ENCODE assay signal across 9 cellular contexts in genomic region chr3:107752202-107752990, GRCh38.
DNase-seq lines count a peak whose midpoint lies in the region; FAIRE-seq and TF ChIP-seq lines count a peak whose summit lies in the region.
"Had no signal": no experiment of that assay in that cellular context is flagged by ENCODE, and none has a peak within 500 bp of the region (broad histone marks: within the 10 kb centered on the region; RNA-seq: fewer than 3 reads in every experiment).

No MANE protein-coding gene starts in this region.

- H3K4me2 ChIP-seq in mammary epithelial cell (ENCODE audit: insufficient read depth, low read depth, low read length) (no peak overlapping the region), mesenchymal stem cell (ENCODE audit: low read length, poor library complexity, severe bottlenecking) (no peak overlapping the region)

- FAIRE-seq in GM12892 (lab: Jason Lieb, UNC), result peak; percentile 53

- intact Hi-C loops in mammary epithelial cell (cut with micrococcal nuclease), result loop anchor here (2.0 kb wide), 1 partner anchor 518 kb away; no protein-coding TSS in a partner anchor

- no peak overlapping the region for H3K9ac ChIP-seq in mammary epithelial cell (ENCODE audit: insufficient read depth, low read length)
- H3K9ac ChIP-seq in mesenchymal stem cell (ENCODE audit: low read length), result no peak overlapping the region

- 85% methylated on average over 3 of the region's 3 CpGs for WGBS in mammary epithelial cell (ENCODE audit: low coverage, missing lambda C conversion rate)
- 96% methylated on average over 2 of the region's 3 CpGs for WGBS in mesenchymal stem cell

- no peak overlapping the region for H2BK5ac ChIP-seq in mesenchymal stem cell (ENCODE audit: low read depth, low read length, poor library complexity, severe bottlenecking)

- no peak overlapping the region for H4K91ac ChIP-seq in mesenchymal stem cell (ENCODE audit: low read length)

- no peaks in the 10 kb centered on the region for H3K79me2 ChIP-seq in mammary epithelial cell (ENCODE audit: insufficient read depth, low read length)

- H3K9me3 ChIP-seq in mammary epithelial cell (replicated peaks; ENCODE audit: insufficient read depth, low read length) (no peaks in the 10 kb centered on the region), mesenchymal stem cell (ENCODE audit: control insufficient read depth, low read length) (no peaks in the 10 kb centered on the region)
- H3K9me3 ChIP-seq: neutrophil had no signal

- no peak overlapping the region for H2BK12ac ChIP-seq in mesenchymal stem cell (ENCODE audit: low read length in 2 of 2)

- no peak overlapping the region for H3K14ac ChIP-seq in mesenchymal stem cell (ENCODE audit: low read length in 2 of 2)

- H3K27ac ChIP-seq in mammary epithelial cell (ENCODE audit: insufficient read depth, low read depth, low read length) (no peak overlapping the region), mesenchymal stem cell (ENCODE audit: low read length, poor library complexity, severe bottlenecking) (no peak overlapping the region)
- H3K27ac ChIP-seq: neutrophil had no signal

- no peaks in the 10 kb centered on the region for H3K27me3 ChIP-seq in mammary epithelial cell (ENCODE audit: insufficient read depth, low read length)
- no peaks in the 10 kb centered on the region for H3K27me3 ChIP-seq in mesenchymal stem cell (ENCODE audit: control insufficient read depth in 1 of 2, insufficient read depth in 1 of 2, low read length in 2 of 2)
- H3K27me3 ChIP-seq: neutrophil had no signal

- no TSS peak for BruUV-seq in mammary epithelial cell (replicated peaks; lab: Mats Ljungman, UMichigan)

- no peak overlapping the region for H2BK120ac ChIP-seq in mesenchymal stem cell (ENCODE audit: low read depth, low read length)

- no peak overlapping the region for H2AK5ac ChIP-seq in mesenchymal stem cell (ENCODE audit: low read length, severe bottlenecking)

- TF ChIP-seq CTCF in mammary epithelial cell (conservative IDR thresholded peaks at IDR 0.05 in 1 of 2, IDR thresholded peaks at IDR 0.05 in 1 of 2; ENCODE audit: extremely low read depth in 1 of 2, insufficient read depth in 1 of 2, low read depth in 1 of 2, low read length in 2 of 2), result peak; percentile 55 to 65

- H3K4me3 ChIP-seq in mammary epithelial cell (replicated peaks in 1 of 3; ENCODE audit: insufficient read depth in 1 of 3, low read depth in 2 of 3, low read length in 3 of 3), result no peak overlapping the region
- H3K4me3 ChIP-seq in mesenchymal stem cell (ENCODE audit: insufficient read depth in 1 of 2, low read depth in 1 of 2, low read length in 2 of 2), result no peak overlapping the region

- H2AFZ ChIP-seq in mammary epithelial cell (ENCODE audit: low read depth, low read length) (no peak overlapping the region), mesenchymal stem cell (ENCODE audit: low read depth, low read length) (no peak overlapping the region)

- dilution Hi-C loops in mammary epithelial cell (cut with HindIII; ENCODE audit: low sequenced_read_pairs), result no loop called here

- H3K18ac ChIP-seq in mesenchymal stem cell (ENCODE audit: low read depth in 1 of 2, low read length in 2 of 2), result no peak overlapping the region

- H4K8ac ChIP-seq in mesenchymal stem cell (ENCODE audit: low read length), result no peak overlapping the region

- H4K20me1 ChIP-seq in mammary epithelial cell (ENCODE audit: insufficient read depth, low read length), result no peaks in the 10 kb centered on the region

- peaks cover under 1% of the 10 kb centered on the region for H3K79me1 ChIP-seq in mesenchymal stem cell (replicated peaks; ENCODE audit: low read length, poor library complexity, severe bottlenecking)

- CTCF ChIA-PET in mammary epithelial cell (lab: Charles Lee; ENCODE audit: low non-redundant PET), result interaction anchor here (0.6 kb wide), 1 partner anchor 15 kb away, joined by 4 read pairs; no protein-coding TSS in a partner anchor

- no peak for DNase-seq in GM12892 (ENCODE audit: insufficient read length)
- DNase-seq in NCI-H1417 treated with DMSO at 0.1 percent for 48 hours (lab: John Stamatoyannopoulos, UW), result peak; percentile 92
- no peak for DNase-seq in mammary epithelial cell
- DNase-seq in mesenchymal stem cell, result peak; percentile 31
- no peak for DNase-seq in activated naive CD4-positive, alpha-beta T cell (lab: John Stamatoyannopoulos, UW)
- DNase-seq in activated naive CD4-positive, alpha-beta T cell treated with anti-CD3 and anti-CD28 coated beads, Interleukin-2, amount 50 U/mL, for 16 hours, result no peak
- no peak for DNase-seq in activated effector memory CD4-positive, alpha-beta T cell treated with anti-CD3 and anti-CD28 coated beads, Interleukin-2, amount 50 U/mL, for 16 hours
- no peak for DNase-seq in activated CD4-positive, alpha-beta T cell treated with anti-CD3 and anti-CD28 coated beads, Interleukin-2, amount 50 U/mL, for 4 hours

- no peak overlapping the region for H3K23ac ChIP-seq in mesenchymal stem cell (ENCODE audit: low read length in 2 of 2)

- H3K4ac ChIP-seq in mesenchymal stem cell (ENCODE audit: low read depth in 1 of 2, low read length in 2 of 2), result no peak overlapping the region

- no peak overlapping the region for H2BK15ac ChIP-seq in mesenchymal stem cell (ENCODE audit: low read depth, poor library complexity, severe bottlenecking)

- H3K36me3 ChIP-seq in mammary epithelial cell (ENCODE audit: insufficient read depth, low read length) (peaks cover 2% of the 10 kb centered on the region), mesenchymal stem cell (ENCODE audit: control insufficient read depth in 1 of 2, insufficient read depth in 2 of 2, low read depth in 1 of 2, low read length in 2 of 2) (peaks cover 0 to 14% of the 10 kb centered on the region in 2 experiments)

- TF ChIP-seq POLR2A in GM12892 (IDR thresholded peaks at IDR 0.05; ENCODE audit: low read depth, low read length), result no peak

- in situ Hi-C loops in mammary epithelial cell (cut with MboI; ENCODE audit: low sequenced_read_pairs in 2 of 2), result no loop called here

- no peaks in the 10 kb centered on the region for H3K4me1 ChIP-seq in mammary epithelial cell (ENCODE audit: insufficient read depth, low read length)
- no peaks in the 10 kb centered on the region for H3K4me1 ChIP-seq in mesenchymal stem cell (ENCODE audit: control insufficient read depth, insufficient read depth, low read depth, low read length)

Comparison
In these comparisons a context has a peak if more than half of its experiments do, and no peak if none do; other contexts are left out.
1. DNase-seq: peak in NCI-H1417 treated with DMSO at 0.1 percent for 48 hours (single experiment) and mesenchymal stem cell (single experiment); none in GM12892 (single experiment), mammary epithelial cell (single experiment), activated naive CD4-positive, alpha-beta T cell (0 of 4), activated naive CD4-positive, alpha-beta T cell treated with anti-CD3 and anti-CD28 coated beads, Interleukin-2, amount 50 U/mL, for 16 hours (single experiment), activated effector memory CD4-positive, alpha-beta T cell treated with anti-CD3 and anti-CD28 coated beads, Interleukin-2, amount 50 U/mL, for 16 hours (single experiment) and activated CD4-positive, alpha-beta T cell treated with anti-CD3 and anti-CD28 coated beads, Interleukin-2, amount 50 U/mL, for 4 hours (0 of 2).